18 cellular contexts compared by ENCODE assay signal in the genomic region with DNA sequence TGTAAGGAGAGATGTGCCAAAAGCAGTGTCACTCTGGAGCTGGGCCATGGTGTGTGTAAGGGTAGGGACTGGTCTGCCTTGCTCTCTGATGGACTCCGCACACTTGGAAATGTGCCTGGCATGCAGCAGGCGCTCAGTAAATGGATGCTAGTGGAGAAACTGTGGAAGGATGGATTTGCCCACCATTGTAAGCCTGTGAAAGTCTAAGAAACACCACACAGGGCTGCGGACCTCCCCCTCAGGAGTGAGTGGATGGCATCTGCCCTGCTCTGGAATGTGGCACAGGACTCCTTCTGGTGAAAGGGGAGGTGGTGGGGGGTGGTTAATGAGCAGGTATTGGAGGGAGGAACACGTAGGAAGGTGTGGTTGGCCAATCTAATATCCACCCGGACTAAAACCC.
"Had no signal": no experiment of that assay in that cellular context is flagged by ENCODE, and none has a peak within 500 bp of the region (broad histone marks: within the 10 kb centered on the region; RNA-seq: fewer than 3 reads in every experiment).

No MANE protein-coding gene starts in this region.

- H3K27ac Mint-ChIP-seq: mesothelial cell of epicardium had no signal

- H3K36me3 ChIP-seq: esophagus squamous epithelium, gastrocnemius medialis, heart right ventricle, left lung, lower lobe of right lung had no signal

- H3K27ac ChIP-seq: dorsolateral prefrontal cortex, esophagus squamous epithelium, gastrocnemius medialis, heart right ventricle, left lung, lower lobe of right lung had no signal

- H3K9me3 ChIP-seq: esophagus squamous epithelium, gastrocnemius medialis, heart right ventricle, left lung, lower lobe of right lung, mucosa of descending colon had no signal

- DNase-seq: dermis blood vessel endothelial cell; effector CD4-positive, alpha-beta T cell; effector memory CD4-positive, alpha-beta T cell; esophagus squamous epithelium; foreskin fibroblast; foreskin melanocyte; gastrocnemius medialis; glutamatergic neuron; heart right ventricle; left cardiac atrium; left lung; left ventricle myocardium superior; lower lobe of right lung; mesenchymal stem cell; mucosa of descending colon had no signal

- ATAC-seq: gastrocnemius medialis, left cardiac atrium, left lung, left ventricle myocardium superior, mucosa of descending colon had no signal

- H3K4me3 ChIP-seq: coronary artery, esophagus squamous epithelium, gastrocnemius medialis, heart right ventricle, left lung, lower lobe of right lung, mucosa of descending colon had no signal

- H3K4me1 ChIP-seq: esophagus squamous epithelium, gastrocnemius medialis, heart right ventricle, left lung, lower lobe of right lung had no signal

- H3K36me3 Mint-ChIP-seq: mesothelial cell of epicardium had no signal

- H3K9me3 Mint-ChIP-seq: mesothelial cell of epicardium had no signal

- H3K4me3 Mint-ChIP-seq: mesothelial cell of epicardium had no signal
